In the genomic region with DNA sequence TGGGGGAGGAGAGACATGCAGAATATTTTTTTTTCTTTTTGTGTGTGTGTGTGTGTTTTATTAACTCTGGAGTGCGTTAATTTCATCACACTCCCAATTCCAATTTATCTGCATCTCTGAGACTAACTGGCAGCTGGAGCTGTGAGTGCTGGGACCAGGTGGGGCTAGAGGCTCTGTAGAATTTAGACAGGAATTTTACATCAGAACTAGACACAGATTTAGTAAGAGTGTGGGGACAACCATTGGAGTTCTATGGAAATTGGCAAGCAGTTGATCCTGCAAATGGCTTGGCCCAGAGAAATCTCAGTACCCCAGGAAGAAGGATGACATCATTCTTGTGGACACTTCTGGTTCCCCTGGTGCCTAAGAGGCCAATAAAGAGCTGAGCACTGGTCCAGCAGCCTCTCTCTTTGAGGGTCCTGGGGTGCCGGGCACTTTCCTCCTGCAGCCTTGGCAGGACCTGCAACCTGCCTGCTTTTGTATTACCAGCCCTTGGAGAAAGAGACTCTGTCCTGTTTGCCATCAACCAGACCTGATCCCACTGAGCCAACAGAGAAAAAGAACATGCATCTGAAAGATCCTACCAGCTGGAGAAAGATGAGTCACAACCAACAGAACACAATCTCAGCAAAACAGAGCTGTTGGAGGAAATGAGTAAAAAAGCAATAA, we compare ENCODE assay signal across 14 cellular contexts.
A peak's percentile ranks its signal among the peaks of the same experiment; 100 is the strongest.
DNase-seq lines count a peak whose midpoint lies in the region; ATAC-seq and TF ChIP-seq lines count a peak whose summit lies in the region.
"Had no signal": no experiment of that assay in that cellular context is flagged by ENCODE, and none has a peak within 500 bp of the region (broad histone marks: within the 10 kb centered on the region; RNA-seq: fewer than 3 reads in every experiment).

No MANE protein-coding gene starts in this region.

- H4K20me1 ChIP-seq in smooth muscle cell (ENCODE audit: low read depth) = no peaks in the 10 kb centered on the region

- H3K4me1 ChIP-seq in left ventricle myocardium inferior (peaks cover 16% of the 10 kb centered on the region), adipocyte (ENCODE audit: control insufficient read depth, insufficient read depth, low read length) (peaks cover 3% of the 10 kb centered on the region), smooth muscle cell (ENCODE audit: low read depth) (peaks cover 4% of the 10 kb centered on the region)

- no peaks in the 10 kb centered on the region for H3K36me3 ChIP-seq in left ventricle myocardium inferior
- no peaks in the 10 kb centered on the region for H3K36me3 ChIP-seq in adipocyte (ENCODE audit: control insufficient read depth, insufficient read depth, low read length, severe bottlenecking)
- H3K36me3 ChIP-seq in smooth muscle cell (ENCODE audit: low read depth) = no peaks in the 10 kb centered on the region

- H3K27me3 ChIP-seq in left ventricle myocardium inferior (ENCODE audit: low read depth) = no peaks in the 10 kb centered on the region
- H3K27me3 ChIP-seq in adipocyte (replicated peaks; ENCODE audit: control insufficient read depth, insufficient read depth, low read length) = no peaks in the 10 kb centered on the region
- H3K27me3 ChIP-seq in smooth muscle cell (ENCODE audit: low read depth) = no peaks in the 10 kb centered on the region

- ATAC-seq in Right ventricle myocardium inferior (peak; percentile 26), HG02588 (IDR thresholded peaks at IDR 0.05; ENCODE audit: unreplicated experiment) (no peak)

- H3K4me3 ChIP-seq in left ventricle myocardium inferior (no peak overlapping the region), adipocyte (ENCODE audit: low read length) (no peak overlapping the region), fibroblast of the aortic adventitia (ENCODE audit: low read depth, low read length) (no peak overlapping the region), smooth muscle cell (peak overlapping the region; percentile 10)

- peak overlapping the region; percentile 77 for H2AFZ ChIP-seq in smooth muscle cell (ENCODE audit: low read depth)

- H3K9me3 ChIP-seq in left ventricle myocardium inferior (replicated peaks) (peaks cover 11% of the 10 kb centered on the region), adipocyte (ENCODE audit: control insufficient read depth, low read length) (no peaks in the 10 kb centered on the region), smooth muscle cell (replicated peaks; ENCODE audit: low read depth) (no peaks in the 10 kb centered on the region)

- WGBS in smooth muscle cell (ENCODE audit: low lambda C conversion rate) = 70% methylated on average over 2 of the region's 2 CpGs

- H3F3A ChIP-seq in smooth muscle cell (ENCODE audit: low read depth) = peaks cover 26% of the 10 kb centered on the region

- no peak overlapping the region for H3K9ac ChIP-seq in adipocyte (ENCODE audit: low read length)
- peak overlapping the region; percentile 48 for H3K9ac ChIP-seq in smooth muscle cell (ENCODE audit: low read depth)

- no peak overlapping the region for H3K27ac ChIP-seq in left ventricle myocardium inferior (replicated peaks)
- peak overlapping the region; percentile 75 for H3K27ac ChIP-seq in smooth muscle cell (ENCODE audit: low read depth)
- H3K27ac ChIP-seq: epithelial cell of prostate had no signal

- H3K4me2 ChIP-seq in smooth muscle cell = peak overlapping the region; percentile 79

- TF ChIP-seq CTCF in left ventricle myocardium inferior (IDR thresholded peaks at IDR 0.05; ENCODE audit: borderline replicate concordance) (no peak), fibroblast of the aortic adventitia (IDR thresholded peaks at IDR 0.05; ENCODE audit: insufficient read depth, low read length) (no peak), smooth muscle cell (IDR thresholded peaks at IDR 0.05; ENCODE audit: borderline replicate concordance, insufficient read depth, poor library complexity, severe bottlenecking) (no peak)

- DNase-seq in Right ventricle myocardium inferior (ENCODE audit: missing footprints) = no peak
- no peak for DNase-seq in left ventricle myocardium inferior
- DNase-seq in adipocyte (ENCODE audit: low read depth) = peak; percentile 46
- DNase-seq in fibroblast of the aortic adventitia (ENCODE audit: low read depth) = peak; percentile 63
- no peak for DNase-seq in smooth muscle cell (lab: John Stamatoyannopoulos, UW; ENCODE audit: unreplicated experiment)
- no peak for DNase-seq in HUDEP-2 (lab: John Stamatoyannopoulos, UW; ENCODE audit: unreplicated experiment in 76 of 76)
- DNase-seq in GOT3 (lab: John Stamatoyannopoulos, UW) = no peak
- DNase-seq: 8988T; activated naive CD4-positive, alpha-beta T cell treated with anti-CD3 and anti-CD28 coated beads, Interleukin-2, amount 50 U/mL, for 16 hours; kidney; NCI-H187; NK-92 treated with Interleukin-12 subunit alpha and Interleukin-12 subunit beta, amount 100 ng/mL, for 24 hours had no signal

- H3K79me2 ChIP-seq in smooth muscle cell (ENCODE audit: low read depth) = no peaks in the 10 kb centered on the region

- intact Hi-C loops in Right ventricle myocardium inferior (cut with DNase I) = no loop called here
- intact Hi-C loops in left ventricle myocardium inferior (cut with micrococcal nuclease) = no loop called here

Comparison
In these comparisons a context has a peak if more than half of its experiments do, and no peak if none do; other contexts are left out.
1. DNase-seq: peak in adipocyte (single experiment) and fibroblast of the aortic adventitia (single experiment); none in Right ventricle myocardium inferior (single experiment), left ventricle myocardium inferior (single experiment), smooth muscle cell (single experiment), HUDEP-2 (0 of 76) and GOT3 (single experiment).